ENCODE assay signal across 27 cellular contexts in the genomic region with DNA sequence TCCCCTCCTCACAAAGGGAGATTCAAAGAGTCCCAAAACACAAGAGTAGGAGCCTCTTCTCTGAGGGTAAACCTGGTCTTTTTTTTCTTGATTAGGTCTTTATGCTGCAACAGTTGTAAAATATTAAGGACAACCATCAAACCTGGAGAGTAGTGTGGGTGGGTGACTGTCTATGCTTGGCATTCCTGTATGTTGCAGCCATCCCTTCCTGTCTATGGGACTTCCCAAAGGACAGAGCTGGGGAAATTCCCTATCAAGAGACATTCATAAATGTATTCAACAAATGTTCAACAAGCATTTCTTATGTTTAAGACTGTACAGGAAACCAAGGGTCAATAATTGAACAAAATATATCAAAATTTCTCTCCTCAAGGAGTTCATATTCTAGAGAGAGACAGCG. TPM values are rescaled to one million over a fixed set of nuclear protein-coding genes. Genes with fewer than 3 reads are reported as not detected.
A peak's percentile ranks its signal among the peaks of the same experiment; 100 is the strongest.
DNase-seq lines count a peak whose midpoint lies in the region; ATAC-seq, FAIRE-seq and TF ChIP-seq lines count a peak whose summit lies in the region.
"Had no signal": no experiment of that assay in that cellular context is flagged by ENCODE, and none has a peak within 500 bp of the region (broad histone marks: within the 10 kb centered on the region; RNA-seq: fewer than 3 reads in every experiment).

No MANE protein-coding gene starts in this region.

- H3K27ac Mint-ChIP-seq in Caco-2 (ENCODE audit: unreplicated experiment) (peak overlapping the region; percentile 81), nephron (peak overlapping the region in 2 of 3 experiments; percentile 31 to 82)
- H3K27ac Mint-ChIP-seq: activated naive CD4-positive, alpha-beta T cell treated with anti-CD3 and anti-CD28 coated beads, Interleukin-2, amount 50 U/mL, for 24 hours; activated T-helper 17 cell treated with anti-CD3 and anti-CD28 coated beads, Interleukin-2, amount 50 U/mL, for 72 hours had no signal

- no peak overlapping the region for H3K23ac ChIP-seq in H1 (ENCODE audit: insufficient read length)

- no peak for DNase-seq in Caco-2
- no peak for DNase-seq in PC-9
- no peak for DNase-seq in H1 (ENCODE audit: low read depth in 1 of 2, low spot score in 2 of 2)
- DNase-seq in NCI-H82 treated with DMSO at 0.1 percent for 48 hours (lab: John Stamatoyannopoulos, UW; ENCODE audit: unreplicated experiment): no peak
- DNase-seq in NCI-H1694 treated with DMSO at 0.1 percent for 48 hours (lab: John Stamatoyannopoulos, UW): no peak
- DNase-seq: ACHN; activated CD4-positive, alpha-beta T cell treated with anti-CD3 and anti-CD28 coated beads, Interleukin-2, amount 50 U/mL, for 48 hours; activated CD8-positive, alpha-beta memory T cell treated with anti-CD3 and anti-CD28 coated beads, Interleukin-2, amount 50 U/mL, for 48 hours; central memory CD4-positive, alpha-beta T cell; dorsolateral prefrontal cortex; heart left ventricle; Karpas-422; left cardiac atrium; naive thymus-derived CD4-positive, alpha-beta T cell; occipital lobe; small intestine; stimulated activated CD4-positive, alpha-beta T cell treated with anti-CD3 and anti-CD28 coated beads, Interleukin-2, amount 100 ng/mL, for 24 hours had no signal

- H3K4me3 Mint-ChIP-seq in Caco-2 (ENCODE audit: unreplicated experiment) (peak overlapping the region; percentile 62), nephron (no peak overlapping the region)
- H3K4me3 Mint-ChIP-seq: activated naive CD4-positive, alpha-beta T cell treated with anti-CD3 and anti-CD28 coated beads, Interleukin-2, amount 50 U/mL, for 24 hours; activated T-helper 17 cell treated with anti-CD3 and anti-CD28 coated beads, Interleukin-2, amount 50 U/mL, for 72 hours; naive thymus-derived CD4-positive, alpha-beta T cell had no signal

- H2AK5ac ChIP-seq in H1 (ENCODE audit: low read depth, low read length): no peak overlapping the region

- no peak overlapping the region for H3K18ac ChIP-seq in H1 (ENCODE audit: extremely low read depth, low read length)

- no peaks in the 10 kb centered on the region; the same call in 1 of the 2 replicates for H3K23me2 ChIP-seq in H1 (ENCODE audit: low read depth, low read length)

- no peaks in the 10 kb centered on the region for H3K79me2 ChIP-seq in PC-9 (ENCODE audit: low read depth)
- no peaks in the 10 kb centered on the region for H3K79me2 ChIP-seq in H1 (ENCODE audit: control insufficient read depth in 1 of 2, insufficient read depth in 2 of 2, low read length in 2 of 2)

- H3K4me1 ChIP-seq in Caco-2: peaks cover 9% of the 10 kb centered on the region
- H3K4me1 ChIP-seq in PC-9 (replicated peaks; ENCODE audit: insufficient read depth): peaks cover 18% of the 10 kb centered on the region
- peaks cover 0 to 8% (median 5%) of the 10 kb centered on the region in 4 experiments; a peak in 5 of 7 replicates for H3K4me1 ChIP-seq in H1 (replicated peaks in 1 of 4; ENCODE audit: control insufficient read depth in 3 of 4, insufficient read depth in 4 of 4, low read length in 3 of 4)

- no peak for TF ChIP-seq POLR2A in H1 (IDR thresholded peaks at IDR 0.05; ENCODE audit: control extremely low read depth in 1 of 2, low read depth in 2 of 2, low read length in 2 of 2)

- H3K14ac ChIP-seq in H1 (ENCODE audit: insufficient read length): no peak overlapping the region

- H3K36me3 Mint-ChIP-seq in Caco-2 (ENCODE audit: insufficient read depth, unreplicated experiment): no peaks in the 10 kb centered on the region
- H3K36me3 Mint-ChIP-seq in nephron (ENCODE audit: low read depth): peaks cover 43% of the 10 kb centered on the region

- no peak overlapping the region for H2BK12ac ChIP-seq in H1 (ENCODE audit: low read depth, low read length)

- ATAC-seq in GM19351 (IDR thresholded peaks at IDR 0.05; ENCODE audit: unreplicated experiment) (no peak), HG03175 (IDR thresholded peaks at IDR 0.05; ENCODE audit: unreplicated experiment) (no peak)
- ATAC-seq: activated T-helper 17 cell treated with anti-CD3 and anti-CD28 coated beads, Interleukin-2, amount 50 U/mL, for 72 hours; heart left ventricle; left cardiac atrium had no signal

- H3K56ac ChIP-seq in H1 (replicated peaks; ENCODE audit: insufficient read length, low read depth, low read length): no peak overlapping the region

- no peaks in the 10 kb centered on the region for H3K9me3 Mint-ChIP-seq in Caco-2 (ENCODE audit: unreplicated experiment)
- H3K9me3 Mint-ChIP-seq in nephron: no peaks in the 10 kb centered on the region
- H3K9me3 Mint-ChIP-seq: activated naive CD4-positive, alpha-beta T cell treated with anti-CD3 and anti-CD28 coated beads, Interleukin-2, amount 50 U/mL, for 24 hours; activated T-helper 17 cell treated with anti-CD3 and anti-CD28 coated beads, Interleukin-2, amount 50 U/mL, for 72 hours; naive thymus-derived CD4-positive, alpha-beta T cell had no signal

- 100% methylated on average over 1 of the region's 1 CpG; no CpG with 5 or more reads in 1 of the 2 experiments for WGBS in H1 (ENCODE audit: extremely low coverage in 1 of 2, insufficient coverage in 1 of 2, insufficient read length in 1 of 2, insufficient replicate concordance in 2 of 2, low coverage in 1 of 2, low lambda C conversion rate in 2 of 2, missing lambda C conversion rate in 1 of 2), 2 experiments

- no peak for FAIRE-seq in H1 (lab: Jason Lieb, UNC)
- FAIRE-seq: GM19239, small intestine had no signal

- BruUV-seq in Caco-2 (replicated peaks; lab: Mats Ljungman, UMichigan): no TSS peak
- no TSS peak for BruUV-seq in PC-9 (replicated peaks; lab: Mats Ljungman, UMichigan)

- no peak overlapping the region for H2BK20ac ChIP-seq in H1 (ENCODE audit: low read length)

- H4K8ac ChIP-seq in H1 (ENCODE audit: extremely low read depth, insufficient read depth, low read length): no peak overlapping the region; the same call in 1 of the 2 replicates

- no peaks in the 10 kb centered on the region for H3K9me2 ChIP-seq in PC-9 (ENCODE audit: insufficient read depth)

- CTCF ChIA-PET in Caco-2 (lab: Charles Lee): no interaction called here
- CTCF ChIA-PET in PC-9 (lab: Charles Lee): no interaction called here
- CTCF ChIA-PET in H1 (lab: Charles Lee; ENCODE audit: partially characterized antibody): interaction anchor here (3.6 kb wide), 1 partner anchor 20 kb away, joined by 14 read pairs; no protein-coding TSS in a partner anchor

- H3K27me3 Mint-ChIP-seq in Caco-2 (ENCODE audit: insufficient read depth, unreplicated experiment) (no peaks in the 10 kb centered on the region), nephron (ENCODE audit: low read depth) (no peaks in the 10 kb centered on the region)
- H3K27me3 Mint-ChIP-seq: activated naive CD4-positive, alpha-beta T cell treated with anti-CD3 and anti-CD28 coated beads, Interleukin-2, amount 50 U/mL, for 24 hours; activated T-helper 17 cell treated with anti-CD3 and anti-CD28 coated beads, Interleukin-2, amount 50 U/mL, for 72 hours; naive thymus-derived CD4-positive, alpha-beta T cell had no signal

- TF ChIP-seq EP300 in H1 (IDR thresholded peaks at IDR 0.05; ENCODE audit: borderline replicate concordance in 1 of 2, low read depth in 2 of 2, low read length in 2 of 2): no peak

- H2AFZ ChIP-seq in PC-9: no peak overlapping the region
- no peak overlapping the region for H2AFZ ChIP-seq in H1 (ENCODE audit: low read length)

- no peaks in the 10 kb centered on the region for H3K27me3 ChIP-seq in Caco-2 (replicated peaks; ENCODE audit: control insufficient read depth, insufficient read depth, low read length)
- H3K27me3 ChIP-seq in PC-9 (ENCODE audit: insufficient read depth, low read depth): no peaks in the 10 kb centered on the region
- H3K27me3 ChIP-seq in H1 (replicated peaks in 1 of 4; ENCODE audit: control insufficient read depth in 3 of 4, extremely low read depth in 1 of 4, insufficient read depth in 3 of 4, low read length in 3 of 4): no peaks in the 10 kb centered on the region
- H3K27me3 ChIP-seq: BLaER1, dorsolateral prefrontal cortex, heart left ventricle, vagina had no signal

- TF ChIP-seq RAD21 in H1 (IDR thresholded peaks at IDR 0.05 in 1 of 2, conservative IDR thresholded peaks at IDR 0.05 in 1 of 2; ENCODE audit: low read depth in 2 of 2, low read length in 2 of 2): no peak

- H4K20me1 ChIP-seq in PC-9 (ENCODE audit: insufficient read depth): no peaks in the 10 kb centered on the region
- no peaks in the 10 kb centered on the region for H4K20me1 ChIP-seq in H1 (replicated peaks in 1 of 2; ENCODE audit: control insufficient read depth in 1 of 2, insufficient read depth in 2 of 2, low read length in 2 of 2)
- H4K20me1 ChIP-seq: BLaER1 had no signal

- H4K5ac ChIP-seq in H1 (ENCODE audit: insufficient read length, low read depth, low read length): no peak overlapping the region

- TF ChIP-seq CTCF in Caco-2 (IDR thresholded peaks at IDR 0.05; ENCODE audit: insufficient read depth in 1 of 2, low read depth in 1 of 2, low read length in 1 of 2, severe bottlenecking in 1 of 2, unreplicated experiment in 1 of 2) (no peak), PC-9 (conservative IDR thresholded peaks at IDR 0.05) (no peak), H1 (IDR thresholded peaks at IDR 0.05; ENCODE audit: control extremely low read depth in 1 of 3, insufficient read depth in 1 of 3, low read depth in 1 of 3, low read length in 3 of 3) (no peak), nephron (IDR thresholded peaks at IDR 0.05; ENCODE audit: unreplicated experiment in 3 of 3) (no peak)

- H3K79me1 ChIP-seq in H1 (ENCODE audit: low read depth, low read length): peaks cover 3% of the 10 kb centered on the region

- no peak overlapping the region for H3K9ac ChIP-seq in H1 (replicated peaks in 1 of 4; ENCODE audit: extremely low read depth in 1 of 4, low read depth in 3 of 4, low read length in 3 of 4)
- H3K9ac ChIP-seq: BLaER1 had no signal

- no peak overlapping the region for H2BK120ac ChIP-seq in H1 (replicated peaks; ENCODE audit: low read depth, low read length)

- no peaks in the 10 kb centered on the region for H3K36me3 ChIP-seq in Caco-2 (ENCODE audit: control insufficient read depth, insufficient read depth, low read length)
- no peaks in the 10 kb centered on the region for H3K36me3 ChIP-seq in PC-9 (ENCODE audit: low read depth)
- H3K36me3 ChIP-seq in H1 (ENCODE audit: control insufficient read depth in 2 of 4, insufficient read depth in 4 of 4, low read length in 3 of 4): peaks cover 0 to 14% (median 12%) of the 10 kb centered on the region in 4 experiments; a peak in 7 of 8 replicates

- H2BK15ac ChIP-seq in H1 (ENCODE audit: low read length): no peak overlapping the region

- H3K4me3 ChIP-seq in Caco-2 (ENCODE audit: low read depth, low read length) (no peak overlapping the region), PC-9 (no peak overlapping the region), H1 (ENCODE audit: extremely low read depth in 1 of 4, insufficient read depth in 2 of 4, low read depth in 3 of 4, low read length in 4 of 4) (no peak overlapping the region)
- H3K4me3 ChIP-seq: BLaER1, dorsolateral prefrontal cortex, heart left ventricle, thoracic aorta, vagina had no signal

- H3K9me3 ChIP-seq in Caco-2 (no peaks in the 10 kb centered on the region), PC-9 (ENCODE audit: insufficient read depth, low read depth) (no peaks in the 10 kb centered on the region), H1 (ENCODE audit: insufficient read depth in 2 of 2, low read depth in 1 of 2, low read length in 1 of 2) (no peaks in the 10 kb centered on the region)
- H3K9me3 ChIP-seq: BLaER1, heart left ventricle, thoracic aorta, vagina had no signal

- H3K4me1 Mint-ChIP-seq in Caco-2 (ENCODE audit: low read depth, unreplicated experiment) (peaks cover 13% of the 10 kb centered on the region), nephron (peaks cover 25% of the 10 kb centered on the region)

- intact Hi-C loops in Caco-2 (cut with micrococcal nuclease; ENCODE audit: unreplicated experiment): loop anchor here (1.0 kb wide), 1 partner anchor 14 kb away; the partner anchor contains the start of gene BTN3A1
- intact Hi-C loops in PC-9 (cut with micrococcal nuclease; ENCODE audit: unreplicated experiment): no loop called here

- H2BK5ac ChIP-seq in H1 (ENCODE audit: low read depth, low read length): 0 out of 2 replicates have a peak overlapping the region, but pooled peaks have one; percentile 24

- H3F3A ChIP-seq in PC-9 (ENCODE audit: insufficient read depth, low read depth): peaks cover 5% of the 10 kb centered on the region; the same call in 1 of the 2 replicates

- POLR2A ChIA-PET in Caco-2 (lab: Charles Lee) (no interaction called here), PC-9 (lab: Charles Lee; ENCODE audit: unreplicated experiment) (no interaction called here), H1 (lab: Charles Lee; ENCODE audit: partially characterized antibody) (interaction anchor here (0.9 kb wide), 1 partner anchor 9 kb away, joined by 3 read pairs; no protein-coding TSS in a partner anchor)

- H3K4me2 ChIP-seq in PC-9 (0 out of 2 replicates have a peak overlapping the region, but pooled peaks have one; percentile 29), H1 (ENCODE audit: insufficient read depth in 1 of 2, low read depth in 2 of 2, low read length in 2 of 2) (no peak overlapping the region)
- H3K4me2 ChIP-seq: BLaER1 had no signal

- H3K27ac ChIP-seq in PC-9 (no peak overlapping the region), H1 (ENCODE audit: low read depth, low read length) (no peak overlapping the region)
- H3K27ac ChIP-seq: BLaER1, dorsolateral prefrontal cortex, heart left ventricle, thoracic aorta, vagina, VCaP had no signal

- H4K91ac ChIP-seq in H1 (replicated peaks; ENCODE audit: insufficient read length, low read length): no peak overlapping the region

- H3K4ac ChIP-seq in H1 (replicated peaks; ENCODE audit: insufficient read length, low read depth, low read length): no peak overlapping the region

RNA-seq across cellular contexts. Expression of gene BTN2A2, which starts 5.5 kb away (rescaled TPM):
- total RNA-seq in Caco-2 (2022): 7.1 and 9.8 TPM in 2 replicates
- 20.7 and 23.4 TPM in 2 replicates for total RNA-seq in PC-9 (2021)
- total RNA-seq in H1 (2021; fragmentation: NEBNext Ultra II Directional; extraction: Animal tissue kit (Norgen Biotek cat#: 25700)): 16.0 and 20.2 TPM in 2 replicates
- 12.2 and 14.9 TPM in 2 replicates for polyA plus RNA-seq in H1 (2011; rRNA removed)
- 18.5 TPM for polyA plus RNA-seq in H1 (2011; cell fraction: cytosol; rRNA removed)
- polyA plus RNA-seq in H1 (2011; cell fraction: nucleus; rRNA removed): 36.1 TPM
- polyA plus RNA-seq in H1 (2012, experiment 1 of 2): 16.0 to 20.3 TPM (median 16.8 TPM) in 4 replicates
- 7.9 TPM for polyA plus RNA-seq in H1 (2012, experiment 2 of 2)
- polyA plus RNA-seq in H1 (2013, experiment 1 of 2): 20.6 TPM
- 20.3 TPM for polyA plus RNA-seq in H1 (2013, experiment 2 of 2)
- polyA minus RNA-seq in H1 (2011; rRNA and poly(A)+ RNA removed): 33.1 TPM in 2 replicates
- polyA minus RNA-seq in H1 (2011; cell fraction: cytosol; rRNA and poly(A)+ RNA removed): 13.3 TPM
- 44.5 TPM for polyA minus RNA-seq in H1 (2011; cell fraction: nucleus; rRNA and poly(A)+ RNA removed)

RNA-seq across cellular contexts. Expression of gene BTN3A1, which starts 13.6 kb away (rescaled TPM):
- total RNA-seq in Caco-2 (2022): 2.0 and 2.6 TPM in 2 replicates
- 28.3 and 30.4 TPM in 2 replicates for total RNA-seq in PC-9 (2021)
- 5.1 and 5.6 TPM in 2 replicates for total RNA-seq in H1 (2021; fragmentation: NEBNext Ultra II Directional; extraction: Animal tissue kit (Norgen Biotek cat#: 25700))
- polyA plus RNA-seq in H1 (2011; rRNA removed): 4.4 and 4.7 TPM in 2 replicates
- polyA plus RNA-seq in H1 (2011; cell fraction: cytosol; rRNA removed): 6.1 TPM
- 13.8 TPM for polyA plus RNA-seq in H1 (2011; cell fraction: nucleus; rRNA removed)
- 4.9 to 7.4 TPM (median 7.2 TPM) in 4 replicates for polyA plus RNA-seq in H1 (2012, experiment 1 of 2)
- polyA plus RNA-seq in H1 (2012, experiment 2 of 2): 0.83 TPM
- 5.4 TPM for polyA plus RNA-seq in H1 (2013, experiment 1 of 2)
- 6.0 TPM for polyA plus RNA-seq in H1 (2013, experiment 2 of 2)
- 5.9 and 22.2 TPM in 2 replicates for polyA minus RNA-seq in H1 (2011; rRNA and poly(A)+ RNA removed)
- polyA minus RNA-seq in H1 (2011; cell fraction: cytosol; rRNA and poly(A)+ RNA removed): 1.8 TPM
- polyA minus RNA-seq in H1 (2011; cell fraction: nucleus; rRNA and poly(A)+ RNA removed): 8.9 TPM

RNA-seq across cellular contexts. Expression of gene BTN3A2, which starts 23.4 kb away (rescaled TPM):
- total RNA-seq in Caco-2 (2022) (2.4 and 2.5 TPM in 2 replicates), PC-9 (2021) (28.7 and 32.9 TPM in 2 replicates)
- total RNA-seq in H1 (2021; fragmentation: NEBNext Ultra II Directional; extraction: Animal tissue kit (Norgen Biotek cat#: 25700)): 5.5 and 5.6 TPM in 2 replicates
- 3.4 and 5.3 TPM in 2 replicates for polyA plus RNA-seq in H1 (2011; rRNA removed)
- 5.5 TPM for polyA plus RNA-seq in H1 (2011; cell fraction: cytosol; rRNA removed)
- polyA plus RNA-seq in H1 (2011; cell fraction: nucleus; rRNA removed): 11.3 TPM
- 5.5 to 11.8 TPM (median 7.3 TPM) in 4 replicates for polyA plus RNA-seq in H1 (2012, experiment 1 of 2)
- 1.1 TPM for polyA plus RNA-seq in H1 (2012, experiment 2 of 2)
- polyA plus RNA-seq in H1 (2013, experiment 1 of 2): 5.9 TPM
- polyA plus RNA-seq in H1 (2013, experiment 2 of 2): 5.8 TPM
- polyA minus RNA-seq in H1 (2011; rRNA and poly(A)+ RNA removed): 11.7 and 14.0 TPM in 2 replicates
- polyA minus RNA-seq in H1 (2011; cell fraction: cytosol; rRNA and poly(A)+ RNA removed): 2.0 TPM
- 9.5 TPM for polyA minus RNA-seq in H1 (2011; cell fraction: nucleus; rRNA and poly(A)+ RNA removed)

RNA-seq across cellular contexts. Expression of gene BTN3A3, which starts 51.9 kb away (rescaled TPM):
- total RNA-seq in Caco-2 (2022) (0.32 and 0.98 TPM in 2 replicates), PC-9 (2021) (26.2 and 29.8 TPM in 2 replicates)
- 2.0 and 3.4 TPM in 2 replicates for total RNA-seq in H1 (2021; fragmentation: NEBNext Ultra II Directional; extraction: Animal tissue kit (Norgen Biotek cat#: 25700))
- 2.6 and 2.9 TPM in 2 replicates for polyA plus RNA-seq in H1 (2011; rRNA removed)
- polyA plus RNA-seq in H1 (2011; cell fraction: cytosol; rRNA removed): 3.5 TPM
- 11.3 TPM for polyA plus RNA-seq in H1 (2011; cell fraction: nucleus; rRNA removed)
- polyA plus RNA-seq in H1 (2012, experiment 1 of 2): 1.8 to 3.1 TPM (median 2.6 TPM) in 4 replicates
- polyA plus RNA-seq in H1 (2012, experiment 2 of 2): 0.12 TPM
- 2.2 TPM for polyA plus RNA-seq in H1 (2013, experiment 1 of 2)
- 1.5 TPM for polyA plus RNA-seq in H1 (2013, experiment 2 of 2)
- polyA minus RNA-seq in H1 (2011; rRNA and poly(A)+ RNA removed): 6.9 and 7.9 TPM in 2 replicates
- polyA minus RNA-seq in H1 (2011; cell fraction: cytosol; rRNA and poly(A)+ RNA removed): 1.5 TPM
- 10.3 TPM for polyA minus RNA-seq in H1 (2011; cell fraction: nucleus; rRNA and poly(A)+ RNA removed)
